8 cellular contexts compared by ENCODE assay signal in genomic region chr11:75582461-75582934, GRCh38. TPM values are rescaled to one million over a fixed set of nuclear protein-coding genes. Genes with fewer than 3 reads are reported as not detected.
DNase-seq lines count a peak whose midpoint lies in the region; ATAC-seq and TF ChIP-seq lines count a peak whose summit lies in the region.

No MANE protein-coding gene starts in this region.

- H3K27ac ChIP-seq in mesodermal cell (ENCODE audit: low read depth, low read length, severe bottlenecking) = peak overlapping the region; percentile 93
- peak overlapping the region; percentile 87 to 95 (median 92) for H3K27ac ChIP-seq in transverse colon

- ATAC-seq in central memory CD8-positive, alpha-beta T cell (replicated peaks; ENCODE audit: extremely low read depth, poor library complexity, severe bottlenecking) = no peak
- ATAC-seq in HG03460 (IDR thresholded peaks at IDR 0.05; ENCODE audit: unreplicated experiment) = no peak

- no peak for TF ChIP-seq CTCF in transverse colon (IDR thresholded peaks at IDR 0.05)

- TF ChIP-seq EP300 in transverse colon (IDR thresholded peaks at IDR 0.05; ENCODE audit: low read depth) = no peak

- intact Hi-C loops in transverse colon (cut with DNase I; ENCODE audit: low total_unique reads) = loop anchor here (5.0 kb wide), 1 partner anchor 35 kb away; no protein-coding TSS in a partner anchor

- no peaks in the 10 kb centered on the region for H3K36me3 Mint-ChIP-seq in activated naive CD4-positive, alpha-beta T cell treated with anti-CD3 and anti-CD28 coated beads, Interleukin-2, amount 50 U/mL, for 24 hours
- H3K36me3 Mint-ChIP-seq in central memory CD8-positive, alpha-beta T cell (ENCODE audit: insufficient read depth) = no peaks in the 10 kb centered on the region

- WGBS in mesodermal cell (ENCODE audit: insufficient coverage in 2 of 2), 2 experiments = 75 to 79% methylated on average over 2 to 4 of the region's 5 CpGs
- WGBS in transverse colon (ENCODE audit: low coverage in 1 of 2), 2 donors = 32 to 34% methylated on average over 4 to 5 of the region's 5 CpGs

- peak overlapping the region; percentile 38 for H3K27ac Mint-ChIP-seq in activated naive CD4-positive, alpha-beta T cell treated with anti-CD3 and anti-CD28 coated beads, Interleukin-2, amount 50 U/mL, for 24 hours
- H3K27ac Mint-ChIP-seq in central memory CD8-positive, alpha-beta T cell (ENCODE audit: low read depth) = peak overlapping the region; percentile 67

- in situ Hi-C loops in transverse colon (cut with MboI; ENCODE audit: low pct_ligation_motif_present in 1 of 4, low pct_unique_long_range_greater_than_20kb in 1 of 4, low sequenced_read_pairs in 3 of 4) = no loop called here
- in situ Hi-C loops in G401 (cut with HindIII; ENCODE audit: low sequenced_read_pairs) = no loop called here

- no peak for DNase-seq in activated naive CD4-positive, alpha-beta T cell (lab: John Stamatoyannopoulos, UW)
- DNase-seq in central memory CD8-positive, alpha-beta T cell (ENCODE audit: low spot score in 2 of 2) = no peak
- DNase-seq in transverse colon = no peak
- DNase-seq in stimulated activated naive CD4-positive, alpha-beta T cell (lab: John Stamatoyannopoulos, UW) = no peak
- no peak for DNase-seq in G401 (ENCODE audit: low spot score)

- peaks cover 12% of the 10 kb centered on the region for H3K4me1 Mint-ChIP-seq in activated naive CD4-positive, alpha-beta T cell treated with anti-CD3 and anti-CD28 coated beads, Interleukin-2, amount 50 U/mL, for 24 hours
- peaks cover 17% of the 10 kb centered on the region for H3K4me1 Mint-ChIP-seq in central memory CD8-positive, alpha-beta T cell

- H3K9me3 Mint-ChIP-seq in activated naive CD4-positive, alpha-beta T cell treated with anti-CD3 and anti-CD28 coated beads, Interleukin-2, amount 50 U/mL, for 24 hours = no peaks in the 10 kb centered on the region
- H3K9me3 Mint-ChIP-seq in central memory CD8-positive, alpha-beta T cell = no peaks in the 10 kb centered on the region

- H3K4me1 ChIP-seq in mesodermal cell (ENCODE audit: control insufficient read depth, insufficient read depth, low read length, poor library complexity, severe bottlenecking) = peaks cover 20% of the 10 kb centered on the region
- H3K4me1 ChIP-seq in transverse colon = peaks cover 0 to 13% (median 4%) of the 10 kb centered on the region in 4 donors

- H3K36me3 ChIP-seq in mesodermal cell (ENCODE audit: control insufficient read depth, insufficient read depth, low read length) (no peaks in the 10 kb centered on the region), transverse colon (no peaks in the 10 kb centered on the region)

- H3K9me3 ChIP-seq in mesodermal cell (ENCODE audit: control insufficient read depth, low read length) (no peaks in the 10 kb centered on the region), transverse colon (no peaks in the 10 kb centered on the region)

- peak overlapping the region; percentile 61 for H3K4me3 ChIP-seq in mesodermal cell (ENCODE audit: extremely low read depth, insufficient read depth, low read length, poor library complexity, severe bottlenecking)
- H3K4me3 ChIP-seq in transverse colon = peak overlapping the region in 3 of 4 donors; percentile 57 to 71 (median 70)

- no peak for TF ChIP-seq POLR2A in transverse colon (IDR thresholded peaks at IDR 0.05)

- H3K27me3 ChIP-seq in transverse colon = peaks cover 9% of the 10 kb centered on the region

- peak overlapping the region; percentile 84 for H3K4me3 Mint-ChIP-seq in activated naive CD4-positive, alpha-beta T cell treated with anti-CD3 and anti-CD28 coated beads, Interleukin-2, amount 50 U/mL, for 24 hours
- H3K4me3 Mint-ChIP-seq in central memory CD8-positive, alpha-beta T cell = peak overlapping the region; percentile 84

- H3K27me3 Mint-ChIP-seq in activated naive CD4-positive, alpha-beta T cell treated with anti-CD3 and anti-CD28 coated beads, Interleukin-2, amount 50 U/mL, for 24 hours = no peaks in the 10 kb centered on the region
- H3K27me3 Mint-ChIP-seq in central memory CD8-positive, alpha-beta T cell = no peaks in the 10 kb centered on the region

RNA-seq across cellular contexts. Expression of gene SERPINH1, which starts 20.4 kb away (rescaled TPM):
- polyA plus RNA-seq in mesodermal cell (2013, experiment 1 of 2) = 1,319 TPM
- 1,058 TPM for polyA plus RNA-seq in mesodermal cell (2013, experiment 2 of 2)
- total RNA-seq in transverse colon = 100 to 1,000 TPM in 1 of 4 donors, 10 to 100 TPM in 3; 34.8 to 169 (median 76.0) TPM
- total RNA-seq in G401 (2014; rRNA removed; shearing (Covaris generic)) = 721 and 818 TPM in 2 replicates

RNA-seq across cellular contexts. Expression of gene GDPD5, which starts 56.8 kb away (rescaled TPM):
- 27.2 TPM for polyA plus RNA-seq in mesodermal cell (2013, experiment 1 of 2)
- polyA plus RNA-seq in mesodermal cell (2013, experiment 2 of 2) = 15.6 TPM
- total RNA-seq in transverse colon = 10 to 100 TPM in 1 of 4 donors, 1 to 10 TPM in 2, not detected in 1; 3.7 to 10.1 (median 7.1) TPM
- 4.6 and 10.8 TPM in 2 replicates for total RNA-seq in G401 (2014; rRNA removed; shearing (Covaris generic))
